24 cellular contexts compared by ENCODE assay signal in genomic region chr4:80008351-80008750, GRCh38.
A peak's percentile ranks its signal among the peaks of the same experiment; 100 is the strongest.
DNase-seq lines count a peak whose midpoint lies in the region; ATAC-seq, FAIRE-seq and TF ChIP-seq lines count a peak whose summit lies in the region.
"Had no signal": no experiment of that assay in that cellular context is flagged by ENCODE, and none has a peak within 500 bp of the region (broad histone marks: within the 10 kb centered on the region; RNA-seq: fewer than 3 reads in every experiment).

No MANE protein-coding gene starts in this region.

- H2BK12ac ChIP-seq in neuronal stem cell (ENCODE audit: low read length): no peak overlapping the region

- H3K14ac ChIP-seq in neuronal stem cell (ENCODE audit: low read length): no peak overlapping the region

- in situ Hi-C loops in K562 (cut with MboI): no loop called here

- H3K27me3 ChIP-seq in K562 (ENCODE audit: control insufficient read depth in 2 of 2, insufficient read depth in 2 of 2, low read length in 2 of 2): no peaks in the 10 kb centered on the region
- no peaks in the 10 kb centered on the region for H3K27me3 ChIP-seq in colonic mucosa
- H3K27me3 ChIP-seq in neuronal stem cell (ENCODE audit: control insufficient read depth in 3 of 3, insufficient read depth in 3 of 3, low read depth in 1 of 3, low read length in 3 of 3): no peaks in the 10 kb centered on the region
- H3K27me3 ChIP-seq: ovary, tibial nerve had no signal

- H3K27ac Mint-ChIP-seq in natural killer cell treated with Interleukin-12 subunit alpha and Interleukin-12 subunit beta and Interleukin-15 and Interleukin-18, amount 100 ng/mL, for 72 hours: peak overlapping the region; percentile 94 to 99
- no peak overlapping the region for H3K27ac Mint-ChIP-seq in natural killer cell

- H2AK5ac ChIP-seq in neuronal stem cell (ENCODE audit: low read depth, low read length): no peak overlapping the region

- POLR2A ChIA-PET in K562 (lab: Yijun Ruan, JAX): interaction anchor here (0.9 kb wide), 1 partner anchor 8 kb away, joined by 3 read pairs; no protein-coding TSS in a partner anchor

- peaks cover 9% of the 10 kb centered on the region for H3K9me3 Mint-ChIP-seq in natural killer cell treated with Interleukin-12 subunit alpha and Interleukin-12 subunit beta and Interleukin-15 and Interleukin-18, amount 100 ng/mL, for 72 hours
- H3K9me3 Mint-ChIP-seq in natural killer cell: peaks cover 2 to 3% of the 10 kb centered on the region in 2 donors

- peak overlapping the region; percentile 23 for H3K9ac ChIP-seq in SK-N-MC (ENCODE audit: insufficient read length)
- H3K9ac ChIP-seq in K562 (ENCODE audit: insufficient read depth in 1 of 2, low read depth in 2 of 2, low read length in 2 of 2): peak overlapping the region in 1 of 2 experiments; percentile 42; a peak in 1 of 4 replicates
- H3K9ac ChIP-seq in colonic mucosa (ENCODE audit: low read depth in 2 of 2, low read length in 2 of 2): no peak overlapping the region
- H3K9ac ChIP-seq in neuronal stem cell (ENCODE audit: low read depth, low read length, poor library complexity): no peak overlapping the region

- no peaks in the 10 kb centered on the region for H3K79me1 ChIP-seq in neuronal stem cell (ENCODE audit: low read depth, low read length)

- peak overlapping the region; percentile 88 for H3K4me3 Mint-ChIP-seq in natural killer cell treated with Interleukin-12 subunit alpha and Interleukin-12 subunit beta and Interleukin-15 and Interleukin-18, amount 100 ng/mL, for 72 hours
- H3K4me3 Mint-ChIP-seq in natural killer cell: no peak overlapping the region
- H3K4me3 Mint-ChIP-seq: CD8-positive, alpha-beta T cell; HFFc6 had no signal

- no peak for FAIRE-seq in K562 (lab: Jason Lieb, UNC)

- DNase-seq in natural killer cell treated with Interleukin-12 subunit alpha and Interleukin-12 subunit beta and Interleukin-15 and Interleukin-18, amount 100 ng/mL, for 72 hours (ENCODE audit: low spot score): no peak
- DNase-seq in natural killer cell: no peak
- DNase-seq in SK-N-MC (ENCODE audit: low read depth, low spot score): no peak
- DNase-seq in K562 (ENCODE audit: extremely low read depth in 1 of 4, low spot score in 3 of 4): no peak
- no peak for DNase-seq in coronary artery (ENCODE audit: low spot score)
- DNase-seq in colonic mucosa: no peak
- DNase-seq in neuronal stem cell (ENCODE audit: low spot score): no peak
- no peak for DNase-seq in GM10266 (ENCODE audit: extremely low spot score)
- DNase-seq: activated gamma-delta T cell treated with Interleukin-2 at 50 U/mL for 16 hours; anterior cingulate cortex; CD8-positive, alpha-beta T cell; central memory CD4-positive, alpha-beta T cell; effector CD8-positive, alpha-beta T cell; GF-D8; HFFc6; kidney glomerular epithelial cell; mammary epithelial cell; NCI-H1417 treated with DMSO at 0.1 percent for 48 hours; NCI-H526 treated with DMSO at 0.1 percent for 48 hours; ovary; SHP77 treated with DMSO at 0.1 percent for 48 hours; WERI-Rb-1 had no signal

- CTCF ChIA-PET in K562 (lab: Yijun Ruan, JAX; ENCODE audit: low intra/inter-chr PET ratio): no interaction called here

- no peaks in the 10 kb centered on the region for H3K9me3 ChIP-seq in SK-N-MC (ENCODE audit: low read depth, low read length)
- H3K9me3 ChIP-seq in K562 (replicated peaks; ENCODE audit: control insufficient read depth, insufficient read depth, low read depth, low read length): peaks cover 6% of the 10 kb centered on the region
- no peaks in the 10 kb centered on the region for H3K9me3 ChIP-seq in colonic mucosa
- peaks cover 2 to 7% of the 10 kb centered on the region in 2 donors for H3K9me3 ChIP-seq in neuronal stem cell (replicated peaks in 1 of 2; ENCODE audit: control insufficient read depth in 2 of 2, insufficient read depth in 1 of 2, low read depth in 1 of 2, low read length in 2 of 2)
- H3K9me3 ChIP-seq: ovary had no signal

- H4K20me1 ChIP-seq in K562 (replicated peaks; ENCODE audit: control insufficient read depth, insufficient read depth, low read length): no peaks in the 10 kb centered on the region

- H2BK5ac ChIP-seq in neuronal stem cell (ENCODE audit: low read length): no peak overlapping the region

- no peak overlapping the region for H4K8ac ChIP-seq in neuronal stem cell (ENCODE audit: low read depth, low read length)

- intact Hi-C loops in natural killer cell (cut with micrococcal nuclease): no loop called here
- intact Hi-C loops in K562 (cut with micrococcal nuclease): loop anchor here (5.0 kb wide), 2 partner anchors 119 to 134 kb away; no protein-coding TSS in a partner anchor
- intact Hi-C loops in colonic mucosa (cut with DNase I): no loop called here

- H3K36me3 ChIP-seq in SK-N-MC (ENCODE audit: insufficient read depth, low read length) (peaks cover 9% of the 10 kb centered on the region), K562 (ENCODE audit: control insufficient read depth, insufficient read depth, low read length) (peaks cover 55% of the 10 kb centered on the region; the same call in 2 of the 3 replicates), colonic mucosa (no peaks in the 10 kb centered on the region), neuronal stem cell (replicated peaks in 1 of 2; ENCODE audit: control insufficient read depth in 2 of 2, insufficient read depth in 2 of 2, low read length in 2 of 2) (peaks cover 0 to 38% of the 10 kb centered on the region in 2 donors)
- H3K36me3 ChIP-seq: ovary had no signal

- peaks cover 36% of the 10 kb centered on the region for H3K36me3 Mint-ChIP-seq in natural killer cell treated with Interleukin-12 subunit alpha and Interleukin-12 subunit beta and Interleukin-15 and Interleukin-18, amount 100 ng/mL, for 72 hours
- peaks cover 7% of the 10 kb centered on the region for H3K36me3 Mint-ChIP-seq in natural killer cell

- no peak overlapping the region for H3K4me2 ChIP-seq in K562 (ENCODE audit: insufficient read depth, low read length)
- no peak overlapping the region for H3K4me2 ChIP-seq in neuronal stem cell (ENCODE audit: insufficient read depth, low read length, poor library complexity, severe bottlenecking)

- 61% methylated on average over 3 of the region's 3 CpGs for WGBS in K562 (ENCODE audit: insufficient coverage, low coverage, missing lambda C conversion rate)
- WGBS in neuronal stem cell (ENCODE audit: extremely low coverage in 2 of 2, insufficient read length in 2 of 2, insufficient replicate concordance in 1 of 2), 2 donors: no CpG with 5 or more reads among the region's 3 CpGs

- no peak for TF ChIP-seq EP300 in K562 (IDR thresholded peaks at IDR 0.05; ENCODE audit: low read length)

- H3K4me1 ChIP-seq in K562 (replicated peaks in 1 of 2; ENCODE audit: control insufficient read depth in 2 of 2, insufficient read depth in 2 of 2, low read length in 2 of 2) (peaks cover 0 to 39% of the 10 kb centered on the region in 2 experiments; a peak in 3 of 5 replicates), colonic mucosa (no peaks in the 10 kb centered on the region), neuronal stem cell (ENCODE audit: control insufficient read depth in 2 of 2, insufficient read depth in 1 of 2, low read depth in 1 of 2, low read length in 2 of 2) (no peaks in the 10 kb centered on the region)

- H3K23ac ChIP-seq in neuronal stem cell (ENCODE audit: low read depth, low read length, poor library complexity): no peak overlapping the region

- TF ChIP-seq RAD21 in K562 (CRISPR knock-in tag; conservative IDR thresholded peaks at IDR 0.05 in 1 of 2, IDR thresholded peaks at IDR 0.05 in 1 of 2): no peak

- no peaks in the 10 kb centered on the region for H3K9me1 ChIP-seq in K562 (ENCODE audit: control insufficient read depth, insufficient read depth, low read length)

- H2BK120ac ChIP-seq in neuronal stem cell (ENCODE audit: low read depth, low read length): no peak overlapping the region

- no peak overlapping the region for H4K91ac ChIP-seq in neuronal stem cell (ENCODE audit: low read depth, low read length, poor library complexity)

- H3K4me1 Mint-ChIP-seq in natural killer cell treated with Interleukin-12 subunit alpha and Interleukin-12 subunit beta and Interleukin-15 and Interleukin-18, amount 100 ng/mL, for 72 hours (ENCODE audit: low read depth in 2 of 2): peaks cover 42 to 71% of the 10 kb centered on the region in 2 donors
- H3K4me1 Mint-ChIP-seq in natural killer cell: peaks cover 16 to 23% of the 10 kb centered on the region in 2 donors

- TF ChIP-seq CTCF in natural killer cell (IDR thresholded peaks at IDR 0.05) (no peak), K562 (IDR thresholded peaks at IDR 0.05 in 2 of 3, conservative IDR thresholded peaks at IDR 0.05 in 1 of 3; ENCODE audit: insufficient read depth in 2 of 3, low read depth in 1 of 3, low read length in 3 of 3) (no peak), coronary artery (IDR thresholded peaks at IDR 0.05) (no peak), colonic mucosa (IDR thresholded peaks at IDR 0.05) (no peak), GM10266 (IDR thresholded peaks at IDR 0.05; ENCODE audit: control insufficient read depth, insufficient read depth, low read depth, missing control alignments) (no peak)

- no peak overlapping the region for H3K18ac ChIP-seq in neuronal stem cell (ENCODE audit: low read length)

- H2BK15ac ChIP-seq in neuronal stem cell (ENCODE audit: low read length): no peak overlapping the region

- ATAC-seq in natural killer cell treated with Interleukin-12 subunit alpha and Interleukin-12 subunit beta and Interleukin-15 and Interleukin-18, amount 100 ng/mL, for 72 hours: no peak
- ATAC-seq in natural killer cell (no peak), K562 (no peak)
- ATAC-seq: CD8-positive, alpha-beta T cell; sciatic nerve had no signal

- no peak for TF ChIP-seq POLR2A in K562 (conservative IDR thresholded peaks at IDR 0.05)

- H3K4ac ChIP-seq in neuronal stem cell (ENCODE audit: low read length): no peak overlapping the region

- H3K4me3 ChIP-seq in SK-N-MC (peak overlapping the region; percentile 64), K562 (no peak overlapping the region), coronary artery (no peak overlapping the region), colonic mucosa (no peak overlapping the region), neuronal stem cell (ENCODE audit: low read length in 2 of 2) (no peak overlapping the region)
- H3K4me3 ChIP-seq: ovary, tibial nerve had no signal

- H3K27me3 Mint-ChIP-seq in natural killer cell treated with Interleukin-12 subunit alpha and Interleukin-12 subunit beta and Interleukin-15 and Interleukin-18, amount 100 ng/mL, for 72 hours: no peaks in the 10 kb centered on the region
- no peaks in the 10 kb centered on the region for H3K27me3 Mint-ChIP-seq in natural killer cell (ENCODE audit: low read depth in 2 of 2)

- BruUV-seq in K562 (replicated peaks; lab: Mats Ljungman, UMichigan): no TSS peak

- H2AFZ ChIP-seq in K562 (ENCODE audit: low read depth, low read length): no peak overlapping the region
- no peak overlapping the region for H2AFZ ChIP-seq in neuronal stem cell (ENCODE audit: low read length)

- H3K27ac ChIP-seq in SK-N-MC: peak overlapping the region; percentile 94
- peak overlapping the region; percentile 92 for H3K27ac ChIP-seq in K562 (ENCODE audit: extremely low read depth, low read depth, low read length)
- H3K27ac ChIP-seq in coronary artery: no peak overlapping the region
- no peak overlapping the region for H3K27ac ChIP-seq in colonic mucosa
- no peak overlapping the region for H3K27ac ChIP-seq in neuronal stem cell (replicated peaks; ENCODE audit: low read length)
- H3K27ac ChIP-seq: ovary, tibial nerve, WERI-Rb-1 had no signal

- H3K79me2 ChIP-seq in K562 (ENCODE audit: control insufficient read depth, insufficient read depth, low read length): peaks cover 14% of the 10 kb centered on the region; the same call in 2 of the 3 replicates

Comparison
In these comparisons a context has a peak if more than half of its experiments do, and no peak if none do; other contexts are left out.
1. H3K27ac Mint-ChIP-seq: peak in natural killer cell treated with Interleukin-12 subunit alpha and Interleukin-12 subunit beta and Interleukin-15 and Interleukin-18, amount 100 ng/mL, for 72 hours (2 of 2); none in natural killer cell (0 of 2).
2. H3K27ac ChIP-seq: peak in SK-N-MC (single experiment) and K562 (single experiment); none in coronary artery (0 of 2), colonic mucosa (single experiment) and neuronal stem cell (single experiment).